ENCODE assay signal across 8 cellular contexts in genomic region chr17:13306310-13306962, GRCh38.
A peak's percentile ranks its signal among the peaks of the same experiment; 100 is the strongest.
DNase-seq lines count a peak whose midpoint lies in the region; ATAC-seq and TF ChIP-seq lines count a peak whose summit lies in the region.

No MANE protein-coding gene starts in this region.

- H4K20me1 ChIP-seq in MM.1S (ENCODE audit: insufficient read depth, low read length) = no peaks in the 10 kb centered on the region

- no peaks in the 10 kb centered on the region for H3K9me2 ChIP-seq in MM.1S (replicated peaks; ENCODE audit: insufficient read depth, low read length)

- no peaks in the 10 kb centered on the region for H3K27me3 ChIP-seq in endodermal cell (ENCODE audit: control insufficient read depth, insufficient read depth, low read length, poor library complexity, severe bottlenecking)
- no peaks in the 10 kb centered on the region for H3K27me3 ChIP-seq in parathyroid adenoma (ENCODE audit: control insufficient read depth, insufficient read depth, low read length)
- H3K27me3 ChIP-seq in MM.1S (replicated peaks; ENCODE audit: insufficient read depth, low read length) = no peaks in the 10 kb centered on the region
- H3K27me3 ChIP-seq in thyroid gland = no peaks in the 10 kb centered on the region

- H3K9me3 Mint-ChIP-seq in activated CD4-positive, alpha-beta memory T cell treated with anti-CD3 and anti-CD28 coated beads for 36 hours = peaks cover 5% of the 10 kb centered on the region
- peaks cover 6% of the 10 kb centered on the region for H3K9me3 Mint-ChIP-seq in activated CD4-positive, alpha-beta memory T cell treated with anti-CD3 and anti-CD28 coated beads, Interleukin-2, amount 10 ng/mL, durations not matched to agents 7 days and 5 days
- H3K9me3 Mint-ChIP-seq in endodermal cell = peaks cover 6% of the 10 kb centered on the region

- H3K27ac ChIP-seq in endodermal cell (ENCODE audit: low read depth, low read length) (no peak overlapping the region), parathyroid adenoma (no peak overlapping the region), MM.1S (ENCODE audit: low read length) (no peak overlapping the region), thyroid gland (no peak overlapping the region)

- intact Hi-C loops in activated CD4-positive, alpha-beta memory T cell treated with anti-CD3 and anti-CD28 coated beads for 36 hours (cut with micrococcal nuclease) = no loop called here
- intact Hi-C loops in thyroid gland (cut with DNase I) = no loop called here

- H3K4me2 ChIP-seq in parathyroid adenoma (ENCODE audit: low read length) (no peak overlapping the region), MM.1S (ENCODE audit: low read depth, low read length) (no peak overlapping the region)

- no peak overlapping the region for H3K27ac Mint-ChIP-seq in activated CD4-positive, alpha-beta memory T cell treated with anti-CD3 and anti-CD28 coated beads for 36 hours
- no peak overlapping the region for H3K27ac Mint-ChIP-seq in activated CD4-positive, alpha-beta memory T cell treated with anti-CD3 and anti-CD28 coated beads, Interleukin-2, amount 10 ng/mL, durations not matched to agents 7 days and 5 days
- no peak overlapping the region for H3K27ac Mint-ChIP-seq in endodermal cell

- no peak overlapping the region for H2AFZ ChIP-seq in parathyroid adenoma
- no peak overlapping the region for H2AFZ ChIP-seq in MM.1S (ENCODE audit: low read length)

- H3K4me3 Mint-ChIP-seq in activated CD4-positive, alpha-beta memory T cell treated with anti-CD3 and anti-CD28 coated beads for 36 hours = no peak overlapping the region
- H3K4me3 Mint-ChIP-seq in activated CD4-positive, alpha-beta memory T cell treated with anti-CD3 and anti-CD28 coated beads, Interleukin-2, amount 10 ng/mL, durations not matched to agents 7 days and 5 days = no peak overlapping the region
- H3K4me3 Mint-ChIP-seq in endodermal cell = no peak overlapping the region

- no peak for ATAC-seq in GM21529 (IDR thresholded peaks at IDR 0.05; ENCODE audit: unreplicated experiment)

- peak; percentile 88 for TF ChIP-seq CTCF in endodermal cell (conservative IDR thresholded peaks at IDR 0.05)
- TF ChIP-seq CTCF in parathyroid adenoma (IDR thresholded peaks at IDR 0.05) = peak; percentile 12
- TF ChIP-seq CTCF in MM.1S (IDR thresholded peaks at IDR 0.05; ENCODE audit: low read length) = no peak
- TF ChIP-seq CTCF in thyroid gland (IDR thresholded peaks at IDR 0.05) = peak in 1 of 6 experiments; percentile 40

- no peaks in the 10 kb centered on the region for H3F3A ChIP-seq in MM.1S (ENCODE audit: insufficient read depth, low read length)

- H3K4me1 ChIP-seq in endodermal cell (ENCODE audit: control insufficient read depth, insufficient read depth, low read length) (no peaks in the 10 kb centered on the region), parathyroid adenoma (no peaks in the 10 kb centered on the region), MM.1S (ENCODE audit: low read length) (no peaks in the 10 kb centered on the region), thyroid gland (no peaks in the 10 kb centered on the region)

- peak; percentile 10 for DNase-seq in activated CD4-positive, alpha-beta memory T cell treated with anti-CD3 and anti-CD28 coated beads for 36 hours
- no peak for DNase-seq in activated CD4-positive, alpha-beta memory T cell treated with anti-CD3 and anti-CD28 coated beads, Interleukin-2, amount 10 ng/mL, durations not matched to agents 7 days and 5 days
- peak; percentile 57 for DNase-seq in NOMO-1 treated with dmso at 0.1 percent for 144 hours (lab: John Stamatoyannopoulos, UW; ENCODE audit: unreplicated experiment)
- peak; percentile 78 for DNase-seq in endodermal cell
- DNase-seq in MM.1S = no peak
- DNase-seq in thyroid gland = no peak

- H3K9ac ChIP-seq in endodermal cell (ENCODE audit: extremely low read depth, low read length, poor library complexity, severe bottlenecking) (no peak overlapping the region), parathyroid adenoma (no peak overlapping the region), MM.1S (ENCODE audit: low read length) (no peak overlapping the region)

- 73 to 77% methylated on average over 6 to 13 of the region's 13 CpGs for WGBS in endodermal cell (ENCODE audit: insufficient coverage in 1 of 2, insufficient read length in 1 of 2), 2 experiments
- 54 to 59% methylated on average over 13 of the region's 13 CpGs for WGBS in thyroid gland, 2 donors

- H3K79me2 ChIP-seq in parathyroid adenoma (no peaks in the 10 kb centered on the region), MM.1S (ENCODE audit: low read length) (no peaks in the 10 kb centered on the region)

- peaks cover 8% of the 10 kb centered on the region for H3K27me3 Mint-ChIP-seq in activated CD4-positive, alpha-beta memory T cell treated with anti-CD3 and anti-CD28 coated beads for 36 hours
- no peaks in the 10 kb centered on the region for H3K27me3 Mint-ChIP-seq in activated CD4-positive, alpha-beta memory T cell treated with anti-CD3 and anti-CD28 coated beads, Interleukin-2, amount 10 ng/mL, durations not matched to agents 7 days and 5 days
- H3K27me3 Mint-ChIP-seq in endodermal cell (ENCODE audit: insufficient read depth) = no peaks in the 10 kb centered on the region

- peaks cover 12% of the 10 kb centered on the region for H3K9me3 ChIP-seq in endodermal cell (ENCODE audit: control insufficient read depth, low read length)
- H3K9me3 ChIP-seq in parathyroid adenoma (ENCODE audit: control insufficient read depth, low read length) = no peaks in the 10 kb centered on the region
- H3K9me3 ChIP-seq in MM.1S (replicated peaks; ENCODE audit: insufficient read depth, low read length) = no peaks in the 10 kb centered on the region
- no peaks in the 10 kb centered on the region for H3K9me3 ChIP-seq in thyroid gland

- no peaks in the 10 kb centered on the region for H3K4me1 Mint-ChIP-seq in activated CD4-positive, alpha-beta memory T cell treated with anti-CD3 and anti-CD28 coated beads for 36 hours (ENCODE audit: low read depth)
- no peaks in the 10 kb centered on the region for H3K4me1 Mint-ChIP-seq in activated CD4-positive, alpha-beta memory T cell treated with anti-CD3 and anti-CD28 coated beads, Interleukin-2, amount 10 ng/mL, durations not matched to agents 7 days and 5 days
- peaks cover 5% of the 10 kb centered on the region for H3K4me1 Mint-ChIP-seq in endodermal cell

- CTCF ChIA-PET in activated CD4-positive, alpha-beta memory T cell treated with anti-CD3 and anti-CD28 coated beads for 36 hours (lab: Charles Lee) = no interaction called here
- CTCF ChIA-PET in activated CD4-positive, alpha-beta memory T cell treated with anti-CD3 and anti-CD28 coated beads, Interleukin-2, amount 10 ng/mL, durations not matched to agents 7 days and 5 days (lab: Charles Lee) = no interaction called here

- H3K36me3 ChIP-seq in endodermal cell (ENCODE audit: control insufficient read depth, insufficient read depth, low read length) = no peaks in the 10 kb centered on the region
- no peaks in the 10 kb centered on the region for H3K36me3 ChIP-seq in parathyroid adenoma (ENCODE audit: control insufficient read depth, insufficient read depth, low read length)
- no peaks in the 10 kb centered on the region for H3K36me3 ChIP-seq in MM.1S (replicated peaks; ENCODE audit: insufficient read depth, low read length)
- no peaks in the 10 kb centered on the region for H3K36me3 ChIP-seq in thyroid gland

- H3K4me3 ChIP-seq in endodermal cell (ENCODE audit: low read length) (no peak overlapping the region), parathyroid adenoma (ENCODE audit: low read depth, low read length) (no peak overlapping the region), MM.1S (ENCODE audit: low read length) (no peak overlapping the region), thyroid gland (replicated peaks in 1 of 3) (no peak overlapping the region)

- POLR2A ChIA-PET in activated CD4-positive, alpha-beta memory T cell treated with anti-CD3 and anti-CD28 coated beads for 36 hours (lab: Charles Lee) = no interaction called here
- POLR2A ChIA-PET in activated CD4-positive, alpha-beta memory T cell treated with anti-CD3 and anti-CD28 coated beads, Interleukin-2, amount 10 ng/mL, durations not matched to agents 7 days and 5 days (lab: Charles Lee) = interaction anchor here (0.6 kb wide), 1 partner anchor 115 kb away, joined by 3 read pairs; no protein-coding TSS in a partner anchor

- H3K36me3 Mint-ChIP-seq in activated CD4-positive, alpha-beta memory T cell treated with anti-CD3 and anti-CD28 coated beads for 36 hours = no peaks in the 10 kb centered on the region
- H3K36me3 Mint-ChIP-seq in activated CD4-positive, alpha-beta memory T cell treated with anti-CD3 and anti-CD28 coated beads, Interleukin-2, amount 10 ng/mL, durations not matched to agents 7 days and 5 days (ENCODE audit: low read depth) = no peaks in the 10 kb centered on the region
- no peaks in the 10 kb centered on the region for H3K36me3 Mint-ChIP-seq in endodermal cell (ENCODE audit: low read depth)

- TF ChIP-seq POLR2A in thyroid gland (IDR thresholded peaks at IDR 0.05) = no peak

Comparison
In these comparisons a context has a peak if more than half of its experiments do, and no peak if none do; other contexts are left out.
1. DNase-seq: peak in activated CD4-positive, alpha-beta memory T cell treated with anti-CD3 and anti-CD28 coated beads for 36 hours (single experiment), NOMO-1 treated with dmso at 0.1 percent for 144 hours (single experiment) and endodermal cell (single experiment); none in activated CD4-positive, alpha-beta memory T cell treated with anti-CD3 and anti-CD28 coated beads, Interleukin-2, amount 10 ng/mL, durations not matched to agents 7 days and 5 days (single experiment), MM.1S (single experiment) and thyroid gland (0 of 2).